Comparison of ENCODE assay signal across 1 cellular context in the genomic region with DNA sequence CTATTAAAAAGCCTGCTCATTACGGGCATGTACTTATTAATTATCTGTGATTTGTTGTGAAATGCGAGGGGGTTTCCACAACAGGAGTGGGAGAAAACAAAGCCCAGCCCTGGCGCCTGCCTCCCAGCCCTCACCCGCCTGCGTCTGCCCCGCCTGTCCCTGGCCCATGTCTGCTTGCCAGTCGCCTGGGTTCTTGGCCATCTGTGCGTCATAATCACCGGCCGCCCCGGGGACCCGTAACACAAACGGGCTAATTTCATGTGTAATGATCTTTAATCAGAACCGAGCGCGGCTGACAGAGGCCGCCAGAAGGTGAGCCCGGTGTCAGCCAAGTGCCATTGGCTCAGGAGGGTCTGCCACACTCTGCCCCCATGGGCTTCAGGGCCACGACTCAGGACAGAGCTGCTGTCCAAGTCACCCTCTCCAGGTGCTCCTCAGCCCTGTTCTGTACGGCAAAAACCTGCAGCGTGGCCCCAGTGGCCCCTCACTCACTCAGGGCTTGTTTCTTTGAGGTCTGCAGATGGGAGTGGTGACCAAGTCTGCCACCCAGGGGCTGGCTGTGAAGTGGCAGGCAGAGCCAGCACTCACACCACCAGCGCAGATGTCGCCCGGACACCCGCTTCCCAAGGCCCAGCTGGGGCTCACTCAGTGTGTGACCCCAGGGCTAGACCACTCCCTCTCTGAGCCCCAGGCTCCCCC.
TF ChIP-seq lines count a peak whose summit lies in the region.

No MANE protein-coding gene starts in this region.

TF ChIP-seq in IMR-90, 13 proteins besides CTCF, POLR2A, EP300 and RAD21:
- no peak for TF ChIP-seq CEBPB (IDR thresholded peaks at IDR 0.05; ENCODE audit: low read depth, low read length)
- no peak for TF ChIP-seq SMC3 (IDR thresholded peaks at IDR 0.05; ENCODE audit: low read depth, low read length)
- TF ChIP-seq CHD1 (IDR thresholded peaks at IDR 0.05; ENCODE audit: low read depth, low read length) = no peak
- TF ChIP-seq FOS (IDR thresholded peaks at IDR 0.05; ENCODE audit: low read depth, low read length) = no peak
- no peak for TF ChIP-seq MAZ (IDR thresholded peaks at IDR 0.05; ENCODE audit: borderline replicate concordance, low read depth, low read length)
- TF ChIP-seq NFE2L2 (IDR thresholded peaks at IDR 0.05; ENCODE audit: low read depth, low read length) = no peak
- no peak for TF ChIP-seq BHLHE40 (IDR thresholded peaks at IDR 0.05; ENCODE audit: low read depth, low read length)
- no peak for TF ChIP-seq RCOR1 (IDR thresholded peaks at IDR 0.05; ENCODE audit: insufficient replicate concordance, low read length)
- TF ChIP-seq MAFK (IDR thresholded peaks at IDR 0.05; ENCODE audit: low read depth, low read length) = no peak
- no peak for TF ChIP-seq ELK1 (IDR thresholded peaks at IDR 0.05; ENCODE audit: borderline replicate concordance, low read depth, low read length)
- no peak for TF ChIP-seq MXI1 (IDR thresholded peaks at IDR 0.05; ENCODE audit: borderline replicate concordance, low read depth, low read length)
- TF ChIP-seq USF2 (IDR thresholded peaks at IDR 0.05; ENCODE audit: low read depth, low read length) = no peak
- TF ChIP-seq RFX5 (IDR thresholded peaks at IDR 0.05; ENCODE audit: low read depth, low read length) = no peak
